ENCODE assay signal across 22 cellular contexts in the genomic region with DNA sequence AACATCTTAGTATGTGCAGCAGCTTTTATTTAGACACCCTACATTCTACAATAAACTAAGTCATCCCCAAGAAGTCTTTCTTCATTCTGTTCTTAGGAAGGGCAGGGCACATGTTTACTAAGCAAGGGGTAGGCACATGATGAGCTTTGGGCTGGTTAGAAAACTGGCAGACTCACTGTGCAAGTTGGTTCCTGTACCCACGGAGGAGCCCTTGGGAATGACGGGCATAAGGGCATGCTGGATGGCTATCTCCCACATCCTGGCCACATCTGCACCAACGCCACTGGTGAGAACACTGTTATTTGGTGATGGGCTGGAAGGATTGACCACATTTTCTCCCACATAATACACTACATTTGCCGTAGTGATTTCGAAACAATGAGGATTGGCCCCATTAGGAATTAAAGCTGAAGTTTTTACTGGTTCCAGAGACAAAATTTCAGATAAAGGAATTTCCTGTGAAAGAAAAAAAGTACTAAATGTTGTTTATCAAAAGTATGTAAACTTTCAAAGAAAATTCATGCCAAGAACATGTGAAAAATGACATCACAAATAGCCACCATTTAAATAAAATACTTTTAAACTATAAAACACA.
"Had no signal": no experiment of that assay in that cellular context is flagged by ENCODE, and none has a peak within 500 bp of the region (broad histone marks: within the 10 kb centered on the region; RNA-seq: fewer than 3 reads in every experiment).

No MANE protein-coding gene starts in this region.

- H3K9me3 ChIP-seq: heart right ventricle, lower lobe of right lung, right lobe of liver, transverse colon had no signal

- H3K36me3 ChIP-seq: cardiac muscle cell, lower lobe of right lung, right lobe of liver, transverse colon had no signal

- ATAC-seq: activated T-cell treated with anti-CD3 and anti-CD28 coated beads, Interleukin-2, amount 50 U/mL, for 4 hours; heart right ventricle; lower lobe of right lung; naive thymus-derived CD4-positive, alpha-beta T cell; right lobe of liver; stimulated activated naive B cell treated with anti-CD40 and anti-IgM and Interleukin-4, amounts not matched to agents 10 μg/mL and 1 μg/mL and 100 μg/mL, for 72 hours; T-helper 17 cell had no signal

- H3K27ac ChIP-seq: cardiac muscle cell, heart right ventricle, lower lobe of right lung, right lobe of liver, transverse colon had no signal

- H3K4me3 ChIP-seq: cardiac muscle cell, heart right ventricle, lower lobe of right lung, right lobe of liver, smooth muscle cell, transverse colon had no signal

- DNase-seq: activated CD4-positive, alpha-beta T cell treated with anti-CD3 and anti-CD28 coated beads for 4 hours; activated CD4-positive, alpha-beta T cell treated with anti-CD3 and anti-CD28 coated beads, Interleukin-2, amount 50 U/mL, for 48 hours; activated CD4-positive, CD25-positive, alpha-beta regulatory T cell; activated CD8-positive, alpha-beta memory T cell treated with anti-CD3 and anti-CD28 coated beads, Interleukin-2, amount 50 U/mL, for 48 hours; activated naive CD4-positive, alpha-beta T cell treated with Interleukin-2 at 50 U/mL for 16 hours; activated naive CD8-positive, alpha-beta T cell treated with anti-CD3 and anti-CD28 coated beads, Interleukin-2, amount 10 ng/mL, durations not matched to agents 7 days and 5 days; activated T-cell treated with anti-CD3 and anti-CD28 coated beads, Interleukin-2, amount 50 U/mL, for 4 hours; amygdala; cortex of kidney; heart right ventricle; lower lobe of right lung; naive thymus-derived CD4-positive, alpha-beta T cell; occipital lobe; posterior cingulate gyrus; right lobe of liver; stimulated activated CD4-positive, alpha-beta T cell treated with anti-CD3 and anti-CD28 coated beads, Interleukin-15, amount 100 ng/mL, for 24 hours; stimulated activated CD8-positive, alpha-beta memory T cell treated with anti-CD3 and anti-CD28 coated beads, Interleukin-4, amount 100 ng/mL, for 48 hours; stimulated activated naive B cell treated with anti-CD40 and anti-IgM and Interleukin-4, amounts not matched to agents 10 μg/mL and 1 μg/mL and 100 μg/mL, for 72 hours; T-helper 17 cell; transverse colon had no signal

- H3K4me1 ChIP-seq: heart right ventricle, lower lobe of right lung, right lobe of liver, transverse colon had no signal

- H3K4me2 ChIP-seq: smooth muscle cell had no signal

- H3K27me3 ChIP-seq: cardiac muscle cell, heart right ventricle, right lobe of liver, transverse colon had no signal
